In the genomic region with DNA sequence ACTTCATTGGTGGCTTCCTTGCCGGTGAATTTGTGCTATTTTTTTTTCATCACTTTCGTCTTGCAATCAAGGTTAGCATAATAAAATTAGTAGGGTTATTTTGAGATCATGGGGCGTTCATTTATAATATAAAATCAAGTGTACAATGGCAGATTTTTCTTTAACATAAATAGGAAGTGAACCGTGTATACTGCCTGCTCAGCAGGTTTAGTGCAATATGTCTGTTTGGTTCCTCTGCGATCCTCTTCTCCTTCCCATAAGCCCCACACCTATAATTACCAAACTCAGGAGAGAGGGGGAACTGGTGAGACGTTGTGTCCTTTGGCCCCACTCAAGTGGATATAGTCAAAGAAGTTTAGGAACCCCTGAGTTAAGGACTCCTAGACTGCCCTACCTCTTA, we compare ENCODE assay signal across 29 cellular contexts.
"Had no signal": no experiment of that assay in that cellular context is flagged by ENCODE, and none has a peak within 500 bp of the region (broad histone marks: within the 10 kb centered on the region; RNA-seq: fewer than 3 reads in every experiment).

No MANE protein-coding gene starts in this region.

- H3K9me3 Mint-ChIP-seq: natural killer cell had no signal

- H3K4me3 Mint-ChIP-seq: activated naive CD8-positive, alpha-beta T cell; natural killer cell; neural progenitor cell; T-helper 17 cell had no signal

- ATAC-seq: activated CD4-positive, CD25-positive, alpha-beta regulatory T cell treated with anti-CD3 and anti-CD28 coated beads, Interleukin-2, amount 50 U/mL, for 24 hours; gastroesophageal sphincter; left cardiac atrium; natural killer cell; psoas muscle; T-helper 17 cell had no signal

- H2AFZ ChIP-seq: hepatocyte, neural progenitor cell, parathyroid adenoma had no signal

- H3K4me1 ChIP-seq: parathyroid adenoma, testis, transverse colon had no signal

- H3K36me3 Mint-ChIP-seq: natural killer cell, neural progenitor cell had no signal

- H3K9me3 ChIP-seq: psoas muscle, testis, transverse colon had no signal

- H3K27ac Mint-ChIP-seq: activated naive CD8-positive, alpha-beta T cell; natural killer cell; neural progenitor cell; T-helper 17 cell had no signal

- FAIRE-seq: bronchial epithelial cell, endothelial cell of umbilical vein, keratinocyte, urothelium cell line had no signal

- H3K79me2 ChIP-seq: hepatocyte, parathyroid adenoma had no signal

- H3K4me1 Mint-ChIP-seq: natural killer cell had no signal

- H3K27me3 Mint-ChIP-seq: activated naive CD8-positive, alpha-beta T cell had no signal

- H3K9ac ChIP-seq: neural progenitor cell, parathyroid adenoma had no signal

- H3K27me3 ChIP-seq: gastroesophageal sphincter, hepatocyte, neural progenitor cell, testis, transverse colon had no signal

- H3K27ac ChIP-seq: coronary artery, gastroesophageal sphincter, hepatocyte, neural progenitor cell, parathyroid adenoma, psoas muscle, testis, transverse colon, WERI-Rb-1 had no signal

- H3K36me3 ChIP-seq: neural progenitor cell, transverse colon, WERI-Rb-1 had no signal

- H3K4me3 ChIP-seq: coronary artery, gastroesophageal sphincter, hepatocyte, neural progenitor cell, psoas muscle, testis, transverse colon had no signal

- DNase-seq: activated CD4-positive, alpha-beta T cell treated with anti-CD3 and anti-CD28 coated beads for 48 hours; activated CD4-positive, alpha-beta T cell treated with anti-CD3 and anti-CD28 coated beads, Interleukin-2, amount 50 U/mL, for 48 hours; activated CD8-positive, alpha-beta memory T cell treated with anti-CD3 and anti-CD28 coated beads for 24 hours; activated effector memory CD4-positive, alpha-beta T cell treated with Interleukin-2 at 50 U/mL for 16 hours; activated naive CD4-positive, alpha-beta T cell treated with Interleukin-2 at 50 U/mL for 16 hours; anterior cingulate cortex; cerebellar nuclear complex; left cardiac atrium; natural killer cell; occipital lobe; psoas muscle; stimulated activated CD4-positive, alpha-beta T cell treated with anti-CD3 and anti-CD28 coated beads, Interleukin-15, amount 100 ng/mL, for 24 hours; stimulated activated naive CD4-positive, alpha-beta T cell treated with Interleukin-2 at 50 U/mL for 16 hours; T-helper 17 cell; T1000; testis; transverse colon; WERI-Rb-1 had no signal

- H3K4me2 ChIP-seq: hepatocyte, neural progenitor cell had no signal
